ENCODE assay signal across 27 cellular contexts in the genomic region with DNA sequence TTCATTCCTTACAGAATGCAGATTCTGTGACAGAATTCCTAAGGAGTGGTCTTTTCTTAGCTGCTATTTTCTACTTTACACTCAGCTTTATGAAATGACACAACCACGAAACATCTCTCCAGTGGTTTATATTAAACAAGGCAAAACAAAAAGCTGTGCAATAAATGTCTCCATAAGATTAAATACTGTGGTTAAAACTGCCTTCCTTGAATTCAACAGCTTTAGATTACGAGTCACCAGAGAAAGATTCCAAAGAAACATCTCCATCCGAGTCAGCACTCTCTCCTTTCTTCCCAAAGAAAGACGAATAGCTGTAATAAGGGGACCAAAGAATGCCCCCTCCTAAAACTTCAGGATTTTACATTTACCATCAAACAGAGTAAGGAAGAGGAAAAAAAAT. TPM values are rescaled to one million over a fixed set of nuclear protein-coding genes. Genes with fewer than 3 reads are reported as not detected.
DNase-seq lines count a peak whose midpoint lies in the region; ATAC-seq lines count a peak whose summit lies in the region.
"Had no signal": no experiment of that assay in that cellular context is flagged by ENCODE, and none has a peak within 500 bp of the region (broad histone marks: within the 10 kb centered on the region; RNA-seq: fewer than 3 reads in every experiment).

No MANE protein-coding gene starts in this region.

- H3K4me3 Mint-ChIP-seq in stimulated activated effector memory CD8-positive, alpha-beta T cell treated with anti-CD3 and anti-CD28 coated beads, Interleukin-12 subunit alpha, Interleukin-12 subunit beta, amount 100 ng/mL, for 72 hours = no peak overlapping the region
- H3K4me3 Mint-ChIP-seq: activated B cell treated with CpG ODN at 0.5 μM for 24 hours; B cell; natural killer cell; stimulated activated naive CD8-positive, alpha-beta T cell treated with anti-CD3 and anti-CD28 coated beads, Interleukin-15, Interleukin-2, amounts not matched to agents 100 ng/mL and 50 ng/mL, for 24 hours had no signal

- DNase-seq in H4 (ENCODE audit: low spot score) (peak; percentile 11), astrocyte of the hippocampus (ENCODE audit: low read depth, low spot score) (peak; percentile 26), kidney glomerular epithelial cell (lab: John Stamatoyannopoulos, UW) (peak; percentile 38), Right ventricle myocardium superior (no peak)
- no peak for DNase-seq in stimulated activated effector memory CD8-positive, alpha-beta T cell treated with anti-CD3 and anti-CD28 coated beads, Interleukin-12 subunit alpha, Interleukin-12 subunit beta, amount 100 ng/mL, for 72 hours (ENCODE audit: low spot score in 2 of 2)
- DNase-seq: activated B cell treated with CpG ODN at 0.5 μM for 24 hours; activated CD4-positive, alpha-beta T cell treated with anti-CD3 and anti-CD28 coated beads, Interleukin-2, amount 50 U/mL, for 4 hours; activated CD8-positive, alpha-beta memory T cell treated with anti-CD3 and anti-CD28 coated beads, Interleukin-2, amount 50 U/mL, for 4 hours; activated naive CD4-positive, alpha-beta T cell treated with anti-CD3 and anti-CD28 coated beads, Interleukin-2, amount 50 U/mL, for 16 hours; aorta; cerebellar nuclear complex; DMS53; gastrocnemius medialis; GF-D8; hypothalamus; natural killer cell; NCI-H1092 treated with DMSO at 0.1 percent for 48 hours; NCI-H1930; ovary; stimulated activated CD4-positive, alpha-beta T cell treated with anti-CD3 and anti-CD28 coated beads, Interleukin-4, amount 100 ng/mL, for 4 hours; tibial artery had no signal

- intact Hi-C loops in Right ventricle myocardium superior (cut with DNase I) = no loop called here

- no peaks in the 10 kb centered on the region for H3K36me3 Mint-ChIP-seq in stimulated activated effector memory CD8-positive, alpha-beta T cell treated with anti-CD3 and anti-CD28 coated beads, Interleukin-12 subunit alpha, Interleukin-12 subunit beta, amount 100 ng/mL, for 72 hours
- H3K36me3 Mint-ChIP-seq: natural killer cell had no signal

- ATAC-seq in HG03108 (IDR thresholded peaks at IDR 0.05; ENCODE audit: unreplicated experiment) (no peak), Right ventricle myocardium superior (ENCODE audit: poor library complexity) (no peak), GM19324 (IDR thresholded peaks at IDR 0.05; ENCODE audit: low FRiP score, unreplicated experiment) (no peak)
- no peak for ATAC-seq in stimulated activated effector memory CD8-positive, alpha-beta T cell treated with anti-CD3 and anti-CD28 coated beads, Interleukin-12 subunit alpha, Interleukin-12 subunit beta, amount 100 ng/mL, for 72 hours
- ATAC-seq: gastrocnemius medialis, natural killer cell had no signal

- H3K4me1 Mint-ChIP-seq in stimulated activated effector memory CD8-positive, alpha-beta T cell treated with anti-CD3 and anti-CD28 coated beads, Interleukin-12 subunit alpha, Interleukin-12 subunit beta, amount 100 ng/mL, for 72 hours = no peaks in the 10 kb centered on the region
- H3K4me1 Mint-ChIP-seq: activated B cell treated with CpG ODN at 0.5 μM for 24 hours, B cell, natural killer cell had no signal

- H3K9me3 Mint-ChIP-seq in stimulated activated effector memory CD8-positive, alpha-beta T cell treated with anti-CD3 and anti-CD28 coated beads, Interleukin-12 subunit alpha, Interleukin-12 subunit beta, amount 100 ng/mL, for 72 hours = no peaks in the 10 kb centered on the region
- H3K9me3 Mint-ChIP-seq: activated B cell treated with CpG ODN at 0.5 μM for 24 hours; stimulated activated naive CD8-positive, alpha-beta T cell treated with anti-CD3 and anti-CD28 coated beads, Interleukin-15, Interleukin-2, amounts not matched to agents 100 ng/mL and 50 ng/mL, for 24 hours had no signal

- H3K27ac Mint-ChIP-seq in stimulated activated effector memory CD8-positive, alpha-beta T cell treated with anti-CD3 and anti-CD28 coated beads, Interleukin-12 subunit alpha, Interleukin-12 subunit beta, amount 100 ng/mL, for 72 hours = no peak overlapping the region
- H3K27ac Mint-ChIP-seq: activated B cell treated with CpG ODN at 0.5 μM for 24 hours; B cell; natural killer cell; stimulated activated naive CD8-positive, alpha-beta T cell treated with anti-CD3 and anti-CD28 coated beads, Interleukin-15, Interleukin-2, amounts not matched to agents 100 ng/mL and 50 ng/mL, for 24 hours had no signal

RNA-seq across cellular contexts. Expression of gene C1orf87, which starts 4.6 kb away (rescaled TPM):
- not detected in 2 replicates for total RNA-seq in H4 (2014; rRNA removed; shearing (Covaris generic))
- total RNA-seq in Right ventricle myocardium superior = not detected
- total RNA-seq: activated B cell treated with CpG ODN at 0.5 μM for 24 hours, B cell, gastrocnemius medialis, liver, natural killer cell, right atrium auricular region had no signal

Comparison
In these comparisons a context has a peak if more than half of its experiments do, and no peak if none do; other contexts are left out.
1. DNase-seq: peak in H4 (single experiment), astrocyte of the hippocampus (single experiment) and kidney glomerular epithelial cell (single experiment); none in stimulated activated effector memory CD8-positive, alpha-beta T cell treated with anti-CD3 and anti-CD28 coated beads, Interleukin-12 subunit alpha, Interleukin-12 subunit beta, amount 100 ng/mL, for 72 hours (0 of 2) and Right ventricle myocardium superior (single experiment).